ENCODE assay signal across 18 cellular contexts in the genomic region with DNA sequence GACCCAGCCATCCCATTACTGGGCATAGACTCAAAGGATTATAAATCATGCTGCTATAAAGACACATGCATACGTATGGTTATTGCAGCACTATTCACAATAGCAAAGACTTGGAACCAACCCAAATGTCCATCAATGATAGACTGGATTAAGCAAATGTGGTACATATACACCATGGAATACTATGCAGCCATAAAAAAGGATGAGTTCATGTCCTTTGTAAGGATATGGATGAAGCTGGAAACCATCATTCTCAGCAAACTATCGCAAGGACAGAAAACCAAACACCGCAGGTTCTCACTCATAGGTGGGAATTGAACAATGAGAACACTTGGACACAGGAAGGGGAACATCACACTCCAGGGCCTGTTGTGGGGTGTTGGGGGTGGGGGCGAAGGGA. TPM values are rescaled to one million over a fixed set of nuclear protein-coding genes. Genes with fewer than 3 reads are reported as not detected.
"Had no signal": no experiment of that assay in that cellular context is flagged by ENCODE, and none has a peak within 500 bp of the region (broad histone marks: within the 10 kb centered on the region; RNA-seq: fewer than 3 reads in every experiment).

No MANE protein-coding gene starts in this region.

RNA-seq across cellular contexts. Expression of a gene that starts 22.4 kb away (rescaled TPM):
- total RNA-seq: naive thymus-derived CD8-positive, alpha-beta T cell; natural killer cell treated with Interleukin-12 subunit alpha and Interleukin-12 subunit beta and Interleukin-15 and Interleukin-18, amount 100 ng/mL, for 72 hours; neural crest cell; omental fat pad; osteocyte; posterior vena cava; pulmonary artery endothelial cell; right atrium auricular region; skeletal muscle tissue; stomach; subcutaneous adipose tissue; temporal lobe; thoracic aorta; thyroid gland; tibial nerve; upper lobe of left lung; ureter; vagina had no signal
- polyA plus RNA-seq: naive thymus-derived CD8-positive, alpha-beta T cell had no signal

RNA-seq across cellular contexts. Expression of a gene that starts 41.3 kb away (rescaled TPM):
- total RNA-seq: naive thymus-derived CD8-positive, alpha-beta T cell had no signal
- polyA plus RNA-seq: naive thymus-derived CD8-positive, alpha-beta T cell had no signal
